20 cellular contexts compared by ENCODE assay signal in the genomic region with DNA sequence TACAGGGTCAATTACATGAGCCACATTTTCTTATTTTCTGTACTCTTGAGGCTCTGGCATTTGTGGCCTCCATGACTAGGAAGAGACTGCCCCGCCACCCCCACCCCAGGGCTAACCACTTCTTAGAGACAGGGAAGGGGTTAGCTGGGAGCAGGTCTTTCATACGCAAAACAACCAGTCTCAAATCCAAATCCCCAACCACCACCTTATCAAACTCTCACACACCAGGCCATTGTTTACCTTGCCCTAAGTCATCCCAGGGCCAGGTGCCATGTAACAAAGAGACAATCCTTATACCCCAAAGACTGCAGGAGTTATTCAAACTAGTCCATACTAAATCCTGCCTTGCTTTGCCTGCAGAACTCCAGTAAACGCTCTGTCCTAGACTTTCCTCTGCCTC.
A peak's percentile ranks its signal among the peaks of the same experiment; 100 is the strongest.
DNase-seq lines count a peak whose midpoint lies in the region; ATAC-seq and TF ChIP-seq lines count a peak whose summit lies in the region.
"Had no signal": no experiment of that assay in that cellular context is flagged by ENCODE, and none has a peak within 500 bp of the region (broad histone marks: within the 10 kb centered on the region; RNA-seq: fewer than 3 reads in every experiment).

No MANE protein-coding gene starts in this region.

- no peaks in the 10 kb centered on the region for H3K9me3 ChIP-seq in HUES64 (ENCODE audit: insufficient read depth, low read depth, low read length)
- no peaks in the 10 kb centered on the region for H3K9me3 ChIP-seq in right lobe of liver
- H3K9me3 ChIP-seq: ascending aorta, gastrocnemius medialis, left lung, Peyer's patch, SJSA1, suprapubic skin had no signal

- WGBS in HUES64: 16% methylated on average over 2 of the region's 3 CpGs
- WGBS in right lobe of liver (ENCODE audit: insufficient coverage, low coverage, low lambda C conversion rate, missing lambda C conversion rate): 86% methylated on average over 2 of the region's 3 CpGs

- H3K27ac ChIP-seq in HUES64 (ENCODE audit: low read depth, low read length) (peak overlapping the region; percentile 55; the same call in 1 of the 2 replicates), foreskin keratinocyte (no peak overlapping the region), right lobe of liver (no peak overlapping the region)
- H3K27ac ChIP-seq: ascending aorta, gastrocnemius medialis, left lung, Peyer's patch, SJSA1, suprapubic skin had no signal

- H3K9ac ChIP-seq in HUES64 (ENCODE audit: low read depth, low read length): no peak overlapping the region

- H3K4me3 ChIP-seq in HUES64 (ENCODE audit: low read length) (no peak overlapping the region), right lobe of liver (no peak overlapping the region)
- H3K4me3 ChIP-seq: ascending aorta, gastrocnemius medialis, left lung, Peyer's patch, SJSA1, suprapubic skin had no signal

- no peak for ATAC-seq in foreskin keratinocyte
- ATAC-seq in right lobe of liver: no peak
- ATAC-seq: gastrocnemius medialis, left lung had no signal

- TF ChIP-seq CTCF in foreskin keratinocyte (conservative IDR thresholded peaks at IDR 0.05): no peak
- no peak for TF ChIP-seq CTCF in right lobe of liver (IDR thresholded peaks at IDR 0.05)

- intact Hi-C loops in right lobe of liver (cut with DNase I): no loop called here

- no peaks in the 10 kb centered on the region for H3K27me3 ChIP-seq in HUES64 (ENCODE audit: insufficient read depth, low read length)
- H3K27me3 ChIP-seq in foreskin keratinocyte: no peaks in the 10 kb centered on the region
- no peaks in the 10 kb centered on the region for H3K27me3 ChIP-seq in right lobe of liver
- H3K27me3 ChIP-seq: ascending aorta, gastrocnemius medialis, left lung, Peyer's patch, SJSA1, suprapubic skin had no signal

- H3K4me1 ChIP-seq in HUES64 (ENCODE audit: insufficient read depth, low read length) (peaks cover 22% of the 10 kb centered on the region), foreskin keratinocyte (peaks cover 22% of the 10 kb centered on the region), right lobe of liver (no peaks in the 10 kb centered on the region)
- H3K4me1 ChIP-seq: ascending aorta, gastrocnemius medialis, left lung, Peyer's patch had no signal

- no peak for TF ChIP-seq POLR2A in right lobe of liver (IDR thresholded peaks at IDR 0.05)

- DNase-seq in ELF-1 (ENCODE audit: low read depth, low spot score) (peak; percentile 70), NCI-H774 (lab: John Stamatoyannopoulos, UW) (peak; percentile 21), iPS DF 19.7 (ENCODE audit: low read depth, low spot score) (peak; percentile 38), foreskin keratinocyte (no peak), right lobe of liver (no peak), 8988T (no peak), SHP77 treated with DMSO at 0.1 percent for 48 hours (lab: John Stamatoyannopoulos, UW) (no peak)
- DNase-seq: activated CD4-positive, alpha-beta memory T cell treated with anti-CD3 and anti-CD28 coated beads for 36 hours; activated naive CD4-positive, alpha-beta T cell treated with anti-CD3 and anti-CD28 coated beads, Interleukin-2, amount 50 U/mL, for 16 hours; CD4-positive, CD25-positive, alpha-beta regulatory T cell; gastrocnemius medialis; HCEC 1CT; left lung; NCI-H1417 treated with DMSO at 0.1 percent for 48 hours; nephron progenitor cell; Peyer's patch had no signal

- H3K36me3 ChIP-seq in HUES64 (ENCODE audit: insufficient read depth, low read length): no peaks in the 10 kb centered on the region
- no peaks in the 10 kb centered on the region for H3K36me3 ChIP-seq in right lobe of liver
- H3K36me3 ChIP-seq: ascending aorta, gastrocnemius medialis, left lung, Peyer's patch, SJSA1, suprapubic skin had no signal

Comparison
In these comparisons a context has a peak if more than half of its experiments do, and no peak if none do; other contexts are left out.
1. DNase-seq: peak in ELF-1 (single experiment), NCI-H774 (single experiment) and iPS DF 19.7 (single experiment); none in foreskin keratinocyte (0 of 2), right lobe of liver (0 of 3), 8988T (single experiment) and SHP77 treated with DMSO at 0.1 percent for 48 hours (single experiment).